Comparison of ENCODE assay signal across 8 cellular contexts in the genomic region with DNA sequence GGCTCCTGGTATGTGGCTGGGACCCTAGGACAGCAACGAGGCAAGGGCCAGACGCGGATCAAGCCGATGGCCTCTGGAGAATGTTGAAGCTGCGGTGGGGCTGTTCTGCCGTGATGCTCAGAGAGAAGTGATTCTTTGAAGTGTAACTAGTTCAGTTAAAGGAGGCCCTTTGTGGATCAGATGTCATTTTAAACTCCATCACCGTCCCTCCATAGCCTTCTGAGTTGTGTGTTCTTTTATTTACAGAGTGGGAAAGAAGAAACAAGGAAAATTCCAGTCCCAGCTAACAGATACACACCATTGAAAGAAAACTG. TPM values are rescaled to one million over a fixed set of nuclear protein-coding genes. Genes with fewer than 3 reads are reported as not detected.
DNase-seq lines count a peak whose midpoint lies in the region; ATAC-seq, FAIRE-seq and TF ChIP-seq lines count a peak whose summit lies in the region.

No MANE protein-coding gene starts in this region.

- in situ Hi-C loops in IMR-90 (cut with MboI; ENCODE audit: low sequenced_read_pairs): no loop called here

- peak overlapping the region; percentile 6; the same call in 1 of the 2 replicates for H4K5ac ChIP-seq in IMR-90 (ENCODE audit: low read depth, low read length)

- peak overlapping the region; percentile 96 to 100 (median 99) for H3K27ac Mint-ChIP-seq in naive thymus-derived CD4-positive, alpha-beta T cell

- H3K14ac ChIP-seq in IMR-90 (replicated peaks; ENCODE audit: low read depth, low read length): peak overlapping the region; percentile 47

- peaks cover 14 to 22% (median 17%) of the 10 kb centered on the region in 5 donors for H3K36me3 Mint-ChIP-seq in naive thymus-derived CD4-positive, alpha-beta T cell

- H3K36me3 ChIP-seq in IMR-90 (ENCODE audit: control insufficient read depth, insufficient read depth, low read length): peaks cover 3% of the 10 kb centered on the region; the same call in 1 of the 2 replicates
- peaks cover 6 to 37% (median 10%) of the 10 kb centered on the region in 3 experiments for H3K36me3 ChIP-seq in naive thymus-derived CD4-positive, alpha-beta T cell (ENCODE audit: control insufficient read depth in 2 of 3, insufficient read depth in 3 of 3, low read length in 3 of 3)

- TSS peak; percentile 46 for BruUV-seq in IMR-90 (replicated peaks; lab: Mats Ljungman, UMichigan)

- peak overlapping the region; percentile 2; the same call in 1 of the 2 replicates for H3K23ac ChIP-seq in IMR-90 (ENCODE audit: low read depth, low read length)

- CTCF ChIA-PET in AG04450 (lab: Charles Lee) (interaction anchor here (2.0 to 2.3 kb wide), 2 partner anchors 38 to 134 kb away, joined by 5 to 7 read pairs; no protein-coding TSS in a partner anchor), IMR-90 (lab: Yijun Ruan, JAX) (interaction anchor here (1.0 kb wide), 1 partner anchor 125 kb away, joined by 4 read pairs; no protein-coding TSS in a partner anchor)
- CTCF ChIA-PET in naive thymus-derived CD4-positive, alpha-beta T cell (lab: Charles Lee): interaction anchor here (1.4 to 1.9 kb wide), 3 partner anchors 36 to 125 kb away, joined by 3 to 7 read pairs (median 6); no protein-coding TSS in a partner anchor

- peaks cover 25 to 66% (median 54%) of the 10 kb centered on the region in 7 donors for H3K4me1 Mint-ChIP-seq in naive thymus-derived CD4-positive, alpha-beta T cell

- H3K4me3 Mint-ChIP-seq in naive thymus-derived CD4-positive, alpha-beta T cell: peak overlapping the region; percentile 84 to 99 (median 94)

- no peaks in the 10 kb centered on the region for H3K27me3 ChIP-seq in AG04450 (ENCODE audit: control insufficient read depth, insufficient read depth, low read length)
- H3K27me3 ChIP-seq in IMR-90 (ENCODE audit: control insufficient read depth, insufficient read depth, low read length): no peaks in the 10 kb centered on the region
- H3K27me3 ChIP-seq in naive thymus-derived CD4-positive, alpha-beta T cell (ENCODE audit: control insufficient read depth in 2 of 2, insufficient read depth in 2 of 2, low read length in 2 of 2): no peaks in the 10 kb centered on the region

- H2AFZ ChIP-seq in IMR-90 (replicated peaks; ENCODE audit: low read length, poor library complexity): peak overlapping the region; percentile 96

- no peak overlapping the region for H2BK15ac ChIP-seq in IMR-90 (ENCODE audit: low read depth, low read length)

- H3K9ac ChIP-seq in IMR-90 (ENCODE audit: low read depth, low read length): peak overlapping the region; percentile 83

- no peak for FAIRE-seq in RCC 7860 (lab: Jason Lieb, UNC)

- peak overlapping the region; percentile 70 for H3K4ac ChIP-seq in IMR-90 (ENCODE audit: low read depth, low read length)

- no peak for TF ChIP-seq RAD21 in IMR-90 (IDR thresholded peaks at IDR 0.05; ENCODE audit: low read length)

- dilution Hi-C loops in IMR-90 (cut with HindIII; ENCODE audit: low sequenced_read_pairs, unreplicated experiment): no loop called here

- H3K56ac ChIP-seq in IMR-90 (ENCODE audit: extremely low read depth, insufficient read depth, low read length): peak overlapping the region; percentile 77

- no peaks in the 10 kb centered on the region for H3K9me3 ChIP-seq in AG04450 (ENCODE audit: control insufficient read depth, insufficient read depth, low read length)
- no peaks in the 10 kb centered on the region for H3K9me3 ChIP-seq in IMR-90 (ENCODE audit: control insufficient read depth, insufficient read depth, low read length)
- H3K9me3 ChIP-seq in naive thymus-derived CD4-positive, alpha-beta T cell (ENCODE audit: control insufficient read depth in 2 of 3, low read length in 3 of 3): no peaks in the 10 kb centered on the region

- POLR2A ChIA-PET in AG04450 (lab: Yijun Ruan, JAX): interaction anchor here (1.2 to 1.9 kb wide), 5 partner anchors 10 to 162 kb away, joined by 3 to 11 read pairs (median 4); a partner anchor contains a TSS
- POLR2A ChIA-PET in IMR-90 (lab: Charles Lee; ENCODE audit: unreplicated experiment): no interaction called here
- POLR2A ChIA-PET in naive thymus-derived CD4-positive, alpha-beta T cell (lab: Charles Lee): interaction anchor here (0.6 to 2.2 kb wide), 8 partner anchors 10 to 96 kb away, joined by 3 to 31 read pairs (median 6); a partner anchor contains a TSS

- no peaks in the 10 kb centered on the region for H3K9me1 ChIP-seq in IMR-90 (ENCODE audit: insufficient read depth, low read length)

- no CpG with 5 or more reads among the region's 7 CpGs for WGBS in IMR-90 (ENCODE audit: extremely low coverage in 2 of 2, insufficient read length in 1 of 2), 2 experiments

- H3K27me3 Mint-ChIP-seq in naive thymus-derived CD4-positive, alpha-beta T cell: no peaks in the 10 kb centered on the region

- H2AK5ac ChIP-seq in IMR-90 (ENCODE audit: low read depth, low read length): peak overlapping the region; percentile 68

- H4K91ac ChIP-seq in IMR-90 (ENCODE audit: insufficient read depth, low read depth, low read length): peak overlapping the region; percentile 48

- no peaks in the 10 kb centered on the region for H4K20me1 ChIP-seq in IMR-90 (ENCODE audit: insufficient read depth, low read length)

- H3K4me3 ChIP-seq in AG04450 (ENCODE audit: low read depth, low read length) (peak overlapping the region; percentile 97), IMR-90 (ENCODE audit: insufficient read depth, low read depth, low read length) (peak overlapping the region; percentile 75), choroid plexus epithelial cell (ENCODE audit: low read depth, low read length) (peak overlapping the region; percentile 92)
- H3K4me3 ChIP-seq in naive thymus-derived CD4-positive, alpha-beta T cell (ENCODE audit: low read length): peak overlapping the region; percentile 93

- H3K9me3 Mint-ChIP-seq in naive thymus-derived CD4-positive, alpha-beta T cell: peaks cover 0 to 3% (median 0%) of the 10 kb centered on the region in 11 donors

- H4K8ac ChIP-seq in IMR-90 (ENCODE audit: low read depth in 2 of 2, low read length in 2 of 2): peak overlapping the region; percentile 34 to 64; a peak in 3 of 4 replicates

- H2AK9ac ChIP-seq in IMR-90 (replicated peaks; ENCODE audit: low read depth, low read length, poor library complexity): peak overlapping the region; percentile 92

- 0 out of 2 replicates have a peak overlapping the region, but pooled peaks have one; percentile 5 for H3K18ac ChIP-seq in IMR-90 (ENCODE audit: low read depth, low read length)

- H2BK20ac ChIP-seq in IMR-90 (ENCODE audit: low read depth, low read length): no peak overlapping the region

- peaks cover 10 to 44% of the 10 kb centered on the region in 2 experiments for H3K79me1 ChIP-seq in IMR-90 (ENCODE audit: low read depth in 1 of 2, low read length in 2 of 2)

- TF ChIP-seq CTCF in AG04450 (IDR thresholded peaks at IDR 0.05; ENCODE audit: low read depth, low read length): no peak
- TF ChIP-seq CTCF in IMR-90 (conservative IDR thresholded peaks at IDR 0.05; ENCODE audit: low read depth, low read length): no peak
- no peak for TF ChIP-seq CTCF in choroid plexus epithelial cell (conservative IDR thresholded peaks at IDR 0.05; ENCODE audit: low read depth, low read length)

- DNase-seq in AG04450 (ENCODE audit: low read depth, low spot score) (no peak), IMR-90 (no peak), choroid plexus epithelial cell (ENCODE audit: low read depth) (no peak), RCC 7860 (ENCODE audit: low spot score) (no peak), NCI-H510A (lab: John Stamatoyannopoulos, UW) (no peak), dedifferentiated amniotic fluid mesenchymal stem cell (ENCODE audit: extremely low spot score) (no peak)
- no peak for DNase-seq in naive thymus-derived CD4-positive, alpha-beta T cell

- H2BK120ac ChIP-seq in IMR-90 (ENCODE audit: low read depth, low read length): no peak overlapping the region

- no peak for ATAC-seq in IMR-90 (ENCODE audit: low read depth)
- no peak for ATAC-seq in naive thymus-derived CD4-positive, alpha-beta T cell
- ATAC-seq in GM19463 (IDR thresholded peaks at IDR 0.05; ENCODE audit: unreplicated experiment): no peak

- intact Hi-C loops in IMR-90 (cut with micrococcal nuclease): loop anchor here (5.0 kb wide), 1 partner anchor 36 kb away; no protein-coding TSS in a partner anchor
- intact Hi-C loops in naive thymus-derived CD4-positive, alpha-beta T cell (cut with micrococcal nuclease): loop anchor here in 1 of 2 donors (5.0 to 10.0 kb wide), 2 partner anchors 577 to 761 kb away; a partner anchor contains a TSS

- peak overlapping the region; percentile 18 for H2BK5ac ChIP-seq in IMR-90 (ENCODE audit: low read depth, low read length, poor library complexity, severe bottlenecking)

- H3K27ac ChIP-seq in AG04450 (ENCODE audit: low read depth, low read length): peak overlapping the region; percentile 96
- peak overlapping the region; percentile 69 for H3K27ac ChIP-seq in IMR-90 (ENCODE audit: insufficient read depth, low read length)
- peak overlapping the region; percentile 87 for H3K27ac ChIP-seq in naive thymus-derived CD4-positive, alpha-beta T cell (ENCODE audit: low read depth, low read length)

- H3K4me2 ChIP-seq in IMR-90 (ENCODE audit: low read depth, low read length): peak overlapping the region; percentile 81

- TF ChIP-seq POLR2A in IMR-90 (IDR thresholded peaks at IDR 0.05; ENCODE audit: low read depth, low read length): no peak

- no peaks in the 10 kb centered on the region for H3K4me1 ChIP-seq in IMR-90 (ENCODE audit: control insufficient read depth, insufficient read depth, low read length)
- H3K4me1 ChIP-seq in naive thymus-derived CD4-positive, alpha-beta T cell (ENCODE audit: control insufficient read depth in 2 of 2, insufficient read depth in 2 of 2, low read length in 2 of 2): peaks cover 19 to 33% of the 10 kb centered on the region in 2 donors

TF ChIP-seq in IMR-90, 13 proteins besides CTCF, POLR2A, EP300 and RAD21:
- TF ChIP-seq FOS (IDR thresholded peaks at IDR 0.05; ENCODE audit: low read depth, low read length): no peak
- no peak for TF ChIP-seq BHLHE40 (IDR thresholded peaks at IDR 0.05; ENCODE audit: low read depth, low read length)
- TF ChIP-seq MAZ (IDR thresholded peaks at IDR 0.05; ENCODE audit: borderline replicate concordance, low read depth, low read length): no peak
- peak; percentile 2; the same call in 1 of the 2 replicates for TF ChIP-seq CHD1 (IDR thresholded peaks at IDR 0.05; ENCODE audit: low read depth, low read length)
TF ChIP-seq in IMR-90: peak in this region for 1.

RNA-seq across cellular contexts. Expression of a gene that starts 0.4 kb away (rescaled TPM):
- 11.9 and 14.2 TPM in 2 replicates for polyA plus RNA-seq in AG04450 (2011; rRNA removed)
- polyA minus RNA-seq in AG04450 (2011; rRNA and poly(A)+ RNA removed): 2.4 and 3.5 TPM in 2 replicates
- 14.7 and 25.8 TPM in 2 replicates for total RNA-seq in IMR-90 (2012; rRNA removed)
- 12.6 and 12.8 TPM in 2 replicates for polyA plus RNA-seq in IMR-90 (2012; rRNA removed)
- polyA plus RNA-seq in IMR-90 (2012; cell fraction: cytosol; rRNA removed): 2.6 and 3.9 TPM in 2 replicates
- 1.2 and 4.0 TPM in 2 replicates for polyA plus RNA-seq in IMR-90 (2012; cell fraction: nucleus; rRNA removed; ENCODE audit: low replicate concordance)
- 10 to 100 TPM; 11.0 to 31.0 (median 12.8) TPM for total RNA-seq in naive thymus-derived CD4-positive, alpha-beta T cell
- polyA plus RNA-seq in naive thymus-derived CD4-positive, alpha-beta T cell: 10 to 100 TPM; 19.2 to 22.5 TPM
